13 cellular contexts compared by ENCODE assay signal in the genomic region with DNA sequence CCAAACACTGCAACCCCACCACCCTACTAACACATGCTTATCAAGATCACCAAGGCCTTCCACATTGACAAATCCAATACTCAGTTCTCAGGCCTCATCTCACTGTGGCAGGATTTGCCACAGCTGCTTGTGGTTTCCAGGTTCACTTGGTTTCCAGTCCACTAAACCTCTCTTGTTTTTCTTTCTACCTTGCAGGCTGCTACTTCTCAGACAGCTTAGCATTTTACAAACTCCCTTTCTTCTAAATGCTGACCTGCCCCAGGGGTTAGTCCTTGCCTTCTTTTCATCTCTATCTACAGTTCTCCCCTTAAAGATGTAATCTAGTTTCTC.
DNase-seq lines count a peak whose midpoint lies in the region; ATAC-seq and TF ChIP-seq lines count a peak whose summit lies in the region.
"Had no signal": no experiment of that assay in that cellular context is flagged by ENCODE, and none has a peak within 500 bp of the region (broad histone marks: within the 10 kb centered on the region; RNA-seq: fewer than 3 reads in every experiment).

No MANE protein-coding gene starts in this region.

- H3K9me3 Mint-ChIP-seq in WTC11 = peaks cover 66% of the 10 kb centered on the region

- H3K14ac ChIP-seq in neuronal stem cell (ENCODE audit: low read length) = no peak overlapping the region

- peak; percentile 60 for ATAC-seq in GM18498 (IDR thresholded peaks at IDR 0.05; ENCODE audit: unreplicated experiment)
- peak; percentile 51 for ATAC-seq in HG02885 (IDR thresholded peaks at IDR 0.05; ENCODE audit: poor library complexity, unreplicated experiment)
- peak; percentile 64 for ATAC-seq in WTC11
- no peak for ATAC-seq in right lobe of liver

- H3K4me2 ChIP-seq in neuronal stem cell (ENCODE audit: insufficient read depth, low read length, poor library complexity, severe bottlenecking) = no peak overlapping the region
- H3K4me2 ChIP-seq: PC-9 had no signal

- H3K23ac ChIP-seq in neuronal stem cell (ENCODE audit: low read depth, low read length, poor library complexity) = no peak overlapping the region

- POLR2A ChIA-PET in WTC11 (lab: Charles Lee) = no interaction called here

- CTCF ChIA-PET in WTC11 (lab: Charles Lee) = no interaction called here

- no peak for TF ChIP-seq CTCF in WTC11 (IDR thresholded peaks at IDR 0.05)
- no peak for TF ChIP-seq CTCF in right lobe of liver (IDR thresholded peaks at IDR 0.05)

- H3K4ac ChIP-seq in neuronal stem cell (ENCODE audit: low read length) = no peak overlapping the region

- H3K4me3 ChIP-seq in neuronal stem cell (ENCODE audit: low read length in 2 of 2) (no peak overlapping the region), right lobe of liver (no peak overlapping the region)
- H3K4me3 ChIP-seq: PC-9 had no signal

- no peak overlapping the region for H2AFZ ChIP-seq in neuronal stem cell (ENCODE audit: low read length)
- H2AFZ ChIP-seq: parathyroid adenoma, PC-9 had no signal

- H2BK120ac ChIP-seq in neuronal stem cell (ENCODE audit: low read depth, low read length) = no peak overlapping the region

- no peak overlapping the region for H3K9ac ChIP-seq in neuronal stem cell (ENCODE audit: low read depth, low read length, poor library complexity)
- H3K9ac ChIP-seq: parathyroid adenoma had no signal

- no peak overlapping the region for H2BK12ac ChIP-seq in neuronal stem cell (ENCODE audit: low read length)

- no peak overlapping the region for H4K8ac ChIP-seq in neuronal stem cell (ENCODE audit: low read depth, low read length)

- no peak overlapping the region for H3K4me3 Mint-ChIP-seq in WTC11

- H3K18ac ChIP-seq in neuronal stem cell (ENCODE audit: low read length) = no peak overlapping the region

- H3K27me3 Mint-ChIP-seq in WTC11 (ENCODE audit: low read depth) = no peaks in the 10 kb centered on the region; the same call in 1 of the 2 replicates

- H3K9me3 ChIP-seq in neuronal stem cell (replicated peaks in 1 of 2; ENCODE audit: control insufficient read depth in 2 of 2, insufficient read depth in 1 of 2, low read depth in 1 of 2, low read length in 2 of 2) (peaks cover 9 to 51% of the 10 kb centered on the region in 2 donors), right lobe of liver (no peaks in the 10 kb centered on the region)

- TF ChIP-seq POLR2A in right lobe of liver (IDR thresholded peaks at IDR 0.05) = no peak

- intact Hi-C loops in right lobe of liver (cut with DNase I) = no loop called here

- no peak overlapping the region for H2BK5ac ChIP-seq in neuronal stem cell (ENCODE audit: low read length)

- peaks cover 86% of the 10 kb centered on the region for H3K36me3 Mint-ChIP-seq in WTC11

- H3K36me3 ChIP-seq in neuronal stem cell (replicated peaks in 1 of 2; ENCODE audit: control insufficient read depth in 2 of 2, insufficient read depth in 2 of 2, low read length in 2 of 2) (peaks cover 19 to 84% of the 10 kb centered on the region in 2 donors), right lobe of liver (no peaks in the 10 kb centered on the region)
- H3K36me3 ChIP-seq: WERI-Rb-1 had no signal

- no peak overlapping the region for H2BK15ac ChIP-seq in neuronal stem cell (ENCODE audit: low read length)

- no peak overlapping the region for H4K91ac ChIP-seq in neuronal stem cell (ENCODE audit: low read depth, low read length, poor library complexity)

- H2AK5ac ChIP-seq in neuronal stem cell (ENCODE audit: low read depth, low read length) = no peak overlapping the region

- H3K4me1 ChIP-seq in neuronal stem cell (ENCODE audit: control insufficient read depth in 2 of 2, insufficient read depth in 1 of 2, low read depth in 1 of 2, low read length in 2 of 2) (peaks cover 7% of the 10 kb centered on the region in 2 donors), right lobe of liver (no peaks in the 10 kb centered on the region)
- H3K4me1 ChIP-seq: parathyroid adenoma had no signal

- H3K79me1 ChIP-seq in neuronal stem cell (ENCODE audit: low read depth, low read length) = no peaks in the 10 kb centered on the region

- peaks cover 23% of the 10 kb centered on the region for H3K4me1 Mint-ChIP-seq in WTC11

- H3K27me3 ChIP-seq in neuronal stem cell (ENCODE audit: control insufficient read depth in 3 of 3, insufficient read depth in 3 of 3, low read depth in 1 of 3, low read length in 3 of 3) (no peaks in the 10 kb centered on the region), right lobe of liver (no peaks in the 10 kb centered on the region)

- H3K27ac ChIP-seq in neuronal stem cell (replicated peaks; ENCODE audit: low read length) (peak overlapping the region; percentile 19), right lobe of liver (no peak overlapping the region)
- H3K27ac ChIP-seq: parathyroid adenoma, PC-9, WERI-Rb-1 had no signal

- H3K27ac Mint-ChIP-seq in WTC11 = peak overlapping the region; percentile 32

- no peak for DNase-seq in WTC11 (ENCODE audit: low spot score)
- DNase-seq in neuronal stem cell (ENCODE audit: low spot score) = no peak
- no peak for DNase-seq in germinal center (ENCODE audit: low spot score)
- no peak for DNase-seq in activated T-cell treated with anti-CD3 and anti-CD28 coated beads for 4 hours
- no peak for DNase-seq in ecto neural progenitor cell (ENCODE audit: low spot score)
- DNase-seq in right lobe of liver = no peak
- DNase-seq: activated gamma-delta T cell; effector CD8-positive, alpha-beta T cell; WERI-Rb-1 had no signal

TF ChIP-seq in WTC11, 78 proteins besides CTCF, POLR2A, EP300 and RAD21:
- no peak for TF ChIP-seq ZNF219 (CRISPR knock-in tag; IDR thresholded peaks at IDR 0.05; ENCODE audit: borderline replicate concordance)

Comparison
In these comparisons a context has a peak if more than half of its experiments do, and no peak if none do; other contexts are left out.
1. ATAC-seq: peak in GM18498 (single experiment), HG02885 (single experiment) and WTC11 (single experiment); none in right lobe of liver (0 of 4).